Comparison of ENCODE assay signal across 13 cellular contexts in the genomic region with DNA sequence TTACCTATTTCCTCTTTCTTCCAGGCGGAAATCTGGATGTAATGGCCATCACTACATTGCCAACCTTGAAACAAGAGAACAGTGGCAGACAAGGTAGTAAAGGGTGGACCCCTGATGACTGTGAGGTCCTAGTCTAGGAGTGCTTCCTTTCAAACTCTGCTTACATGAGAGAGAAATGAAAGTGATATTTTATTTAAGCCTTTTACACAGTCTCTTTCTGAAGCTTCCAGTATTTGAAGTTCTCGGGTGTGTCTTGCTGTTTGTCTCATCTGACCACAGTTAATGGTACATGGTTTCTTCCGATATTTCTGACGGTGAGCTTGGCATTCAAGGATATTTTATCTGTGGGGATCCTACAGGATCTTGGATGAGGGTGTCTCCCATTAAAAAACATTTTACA.
DNase-seq lines count a peak whose midpoint lies in the region; ATAC-seq, FAIRE-seq and TF ChIP-seq lines count a peak whose summit lies in the region.
"Had no signal": no experiment of that assay in that cellular context is flagged by ENCODE, and none has a peak within 500 bp of the region (broad histone marks: within the 10 kb centered on the region; RNA-seq: fewer than 3 reads in every experiment).

No MANE protein-coding gene starts in this region.

- H3K27me3 ChIP-seq in esophagus squamous epithelium: no peaks in the 10 kb centered on the region
- no peaks in the 10 kb centered on the region for H3K27me3 ChIP-seq in pancreas
- H3K27me3 ChIP-seq: colonic mucosa, SJSA1 had no signal

- WGBS in esophagus squamous epithelium, 2 donors: 76 to 86% methylated on average over 4 of the region's 4 CpGs
- 87 to 90% methylated on average over 4 of the region's 4 CpGs for WGBS in pancreas, 2 donors

- H3K27ac Mint-ChIP-seq in mesothelial cell of epicardium: peak overlapping the region; percentile 30

- H3K9me3 ChIP-seq in esophagus squamous epithelium (no peaks in the 10 kb centered on the region), pancreas (no peaks in the 10 kb centered on the region)
- H3K9me3 ChIP-seq: colonic mucosa, lower lobe of right lung, SJSA1 had no signal

- peak; percentile 50 for DNase-seq in GM13976 (ENCODE audit: low spot score)
- no peak for DNase-seq in mesothelial cell of epicardium (ENCODE audit: low spot score in 2 of 2, unreplicated experiment in 2 of 2)
- no peak for DNase-seq in esophagus squamous epithelium (lab: John Stamatoyannopoulos, UW)
- DNase-seq in NCI-H226: no peak
- no peak for DNase-seq in pancreas
- no peak for DNase-seq in cerebellar cortex (ENCODE audit: low spot score)
- DNase-seq: activated CD8-positive, alpha-beta memory T cell treated with anti-CD3 and anti-CD28 coated beads, Interleukin-2, amount 50 U/mL, for 4 hours; colonic mucosa; lower lobe of right lung had no signal

- TF ChIP-seq CTCF in GM13976 (IDR thresholded peaks at IDR 0.05; ENCODE audit: borderline replicate concordance, control extremely low read depth, extremely low read depth, insufficient read depth, missing control alignments): no peak
- TF ChIP-seq CTCF in mesothelial cell of epicardium (IDR thresholded peaks at IDR 0.05; ENCODE audit: unreplicated experiment): no peak
- TF ChIP-seq CTCF in esophagus squamous epithelium (IDR thresholded peaks at IDR 0.05): no peak
- TF ChIP-seq CTCF in pancreas (IDR thresholded peaks at IDR 0.05): no peak

- in situ Hi-C loops in GM13976 (cut with MboI; ENCODE audit: low sequenced_read_pairs, unreplicated experiment): no loop called here

- H3K4me1 ChIP-seq in esophagus squamous epithelium (peaks cover 0 to 7% (median 0%) of the 10 kb centered on the region in 3 donors), pancreas (no peaks in the 10 kb centered on the region)
- H3K4me1 ChIP-seq: colonic mucosa, SJSA1 had no signal

- intact Hi-C loops in esophagus squamous epithelium (cut with DNase I): no loop called here
- intact Hi-C loops in pancreas (cut with DNase I): no loop called here

- H3K27ac ChIP-seq in esophagus squamous epithelium (no peak overlapping the region), pancreas (no peak overlapping the region)
- H3K27ac ChIP-seq: colonic mucosa, lower lobe of right lung, SJSA1 had no signal

- no peak overlapping the region for H3K4me3 Mint-ChIP-seq in mesothelial cell of epicardium

- H3K4me3 ChIP-seq in esophagus squamous epithelium (no peak overlapping the region), pancreas (no peak overlapping the region)
- H3K4me3 ChIP-seq: colonic mucosa, lower lobe of right lung, SJSA1 had no signal

- peaks cover 36% of the 10 kb centered on the region for H3K4me1 Mint-ChIP-seq in mesothelial cell of epicardium

- no peaks in the 10 kb centered on the region for H3K9me3 Mint-ChIP-seq in mesothelial cell of epicardium

- peaks cover 0 to 5% (median 0%) of the 10 kb centered on the region in 3 donors for H3K36me3 ChIP-seq in esophagus squamous epithelium
- H3K36me3 ChIP-seq in pancreas: no peaks in the 10 kb centered on the region
- H3K36me3 ChIP-seq: colonic mucosa, lower lobe of right lung, SJSA1 had no signal

- ATAC-seq in GM21367 (IDR thresholded peaks at IDR 0.05; ENCODE audit: unreplicated experiment): peak; percentile 55
- ATAC-seq in HG03571 (IDR thresholded peaks at IDR 0.05; ENCODE audit: unreplicated experiment): peak; percentile 74
- ATAC-seq in pancreas: no peak
- ATAC-seq: lower lobe of right lung had no signal

- peaks cover 7% of the 10 kb centered on the region for H3K36me3 Mint-ChIP-seq in mesothelial cell of epicardium

- no peak for TF ChIP-seq POLR2A in esophagus squamous epithelium (IDR thresholded peaks at IDR 0.05)

- no peak for FAIRE-seq in pancreas (lab: Jason Lieb, UNC)
- FAIRE-seq: D721Med had no signal

- H3K27me3 Mint-ChIP-seq in mesothelial cell of epicardium (ENCODE audit: low read depth): no peaks in the 10 kb centered on the region

Comparison
In these comparisons a context has a peak if more than half of its experiments do, and no peak if none do; other contexts are left out.
1. ATAC-seq: peak in GM21367 (single experiment) and HG03571 (single experiment); none in pancreas (0 of 4).